Comparison of ENCODE assay signal across 1 cellular context in the genomic region with DNA sequence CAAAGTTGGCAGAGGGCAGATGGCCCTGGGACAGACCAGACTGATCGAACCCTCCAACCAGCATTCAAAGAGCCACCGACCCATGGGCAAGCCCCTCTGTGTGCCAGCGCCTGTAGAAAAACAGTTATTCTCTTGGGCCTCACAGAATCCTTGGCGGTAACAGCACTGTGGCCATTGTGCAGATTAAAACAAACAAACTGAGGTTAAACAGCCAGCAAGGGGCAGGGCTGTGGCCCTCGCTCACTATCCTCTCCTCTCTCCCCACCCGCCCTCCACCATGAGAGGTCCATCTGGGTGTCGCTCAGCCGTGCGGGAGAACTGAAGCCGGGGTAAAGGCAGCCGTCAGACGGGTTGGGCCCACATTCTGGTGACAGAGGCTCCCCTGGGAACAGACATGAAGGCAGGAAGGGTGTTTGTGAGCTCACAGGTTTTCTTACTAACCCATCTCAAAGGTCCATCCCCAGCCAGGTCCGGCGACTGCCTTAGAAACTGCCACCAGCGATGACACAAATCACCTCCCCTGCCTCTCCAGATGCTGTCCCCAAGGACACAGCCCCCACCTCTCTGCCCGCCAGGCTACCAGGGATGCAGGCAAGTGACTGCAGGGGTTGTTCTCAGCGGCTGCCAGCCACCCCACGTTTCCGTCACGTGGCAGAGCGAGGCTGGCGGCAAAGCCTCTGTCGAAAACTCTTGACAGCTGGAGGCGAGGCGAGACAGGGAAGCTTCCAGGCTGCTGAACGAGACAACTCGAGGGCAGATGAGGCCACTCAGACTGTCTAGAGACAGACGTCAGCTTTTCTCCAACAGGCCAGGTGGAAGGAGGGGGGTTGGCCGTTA.
TF ChIP-seq lines count a peak whose summit lies in the region.

No MANE protein-coding gene starts in this region.

TF ChIP-seq in K562, 482 proteins besides CTCF, POLR2A, EP300 and RAD21 (continued from another document):
- TF ChIP-seq, protein P1, sequence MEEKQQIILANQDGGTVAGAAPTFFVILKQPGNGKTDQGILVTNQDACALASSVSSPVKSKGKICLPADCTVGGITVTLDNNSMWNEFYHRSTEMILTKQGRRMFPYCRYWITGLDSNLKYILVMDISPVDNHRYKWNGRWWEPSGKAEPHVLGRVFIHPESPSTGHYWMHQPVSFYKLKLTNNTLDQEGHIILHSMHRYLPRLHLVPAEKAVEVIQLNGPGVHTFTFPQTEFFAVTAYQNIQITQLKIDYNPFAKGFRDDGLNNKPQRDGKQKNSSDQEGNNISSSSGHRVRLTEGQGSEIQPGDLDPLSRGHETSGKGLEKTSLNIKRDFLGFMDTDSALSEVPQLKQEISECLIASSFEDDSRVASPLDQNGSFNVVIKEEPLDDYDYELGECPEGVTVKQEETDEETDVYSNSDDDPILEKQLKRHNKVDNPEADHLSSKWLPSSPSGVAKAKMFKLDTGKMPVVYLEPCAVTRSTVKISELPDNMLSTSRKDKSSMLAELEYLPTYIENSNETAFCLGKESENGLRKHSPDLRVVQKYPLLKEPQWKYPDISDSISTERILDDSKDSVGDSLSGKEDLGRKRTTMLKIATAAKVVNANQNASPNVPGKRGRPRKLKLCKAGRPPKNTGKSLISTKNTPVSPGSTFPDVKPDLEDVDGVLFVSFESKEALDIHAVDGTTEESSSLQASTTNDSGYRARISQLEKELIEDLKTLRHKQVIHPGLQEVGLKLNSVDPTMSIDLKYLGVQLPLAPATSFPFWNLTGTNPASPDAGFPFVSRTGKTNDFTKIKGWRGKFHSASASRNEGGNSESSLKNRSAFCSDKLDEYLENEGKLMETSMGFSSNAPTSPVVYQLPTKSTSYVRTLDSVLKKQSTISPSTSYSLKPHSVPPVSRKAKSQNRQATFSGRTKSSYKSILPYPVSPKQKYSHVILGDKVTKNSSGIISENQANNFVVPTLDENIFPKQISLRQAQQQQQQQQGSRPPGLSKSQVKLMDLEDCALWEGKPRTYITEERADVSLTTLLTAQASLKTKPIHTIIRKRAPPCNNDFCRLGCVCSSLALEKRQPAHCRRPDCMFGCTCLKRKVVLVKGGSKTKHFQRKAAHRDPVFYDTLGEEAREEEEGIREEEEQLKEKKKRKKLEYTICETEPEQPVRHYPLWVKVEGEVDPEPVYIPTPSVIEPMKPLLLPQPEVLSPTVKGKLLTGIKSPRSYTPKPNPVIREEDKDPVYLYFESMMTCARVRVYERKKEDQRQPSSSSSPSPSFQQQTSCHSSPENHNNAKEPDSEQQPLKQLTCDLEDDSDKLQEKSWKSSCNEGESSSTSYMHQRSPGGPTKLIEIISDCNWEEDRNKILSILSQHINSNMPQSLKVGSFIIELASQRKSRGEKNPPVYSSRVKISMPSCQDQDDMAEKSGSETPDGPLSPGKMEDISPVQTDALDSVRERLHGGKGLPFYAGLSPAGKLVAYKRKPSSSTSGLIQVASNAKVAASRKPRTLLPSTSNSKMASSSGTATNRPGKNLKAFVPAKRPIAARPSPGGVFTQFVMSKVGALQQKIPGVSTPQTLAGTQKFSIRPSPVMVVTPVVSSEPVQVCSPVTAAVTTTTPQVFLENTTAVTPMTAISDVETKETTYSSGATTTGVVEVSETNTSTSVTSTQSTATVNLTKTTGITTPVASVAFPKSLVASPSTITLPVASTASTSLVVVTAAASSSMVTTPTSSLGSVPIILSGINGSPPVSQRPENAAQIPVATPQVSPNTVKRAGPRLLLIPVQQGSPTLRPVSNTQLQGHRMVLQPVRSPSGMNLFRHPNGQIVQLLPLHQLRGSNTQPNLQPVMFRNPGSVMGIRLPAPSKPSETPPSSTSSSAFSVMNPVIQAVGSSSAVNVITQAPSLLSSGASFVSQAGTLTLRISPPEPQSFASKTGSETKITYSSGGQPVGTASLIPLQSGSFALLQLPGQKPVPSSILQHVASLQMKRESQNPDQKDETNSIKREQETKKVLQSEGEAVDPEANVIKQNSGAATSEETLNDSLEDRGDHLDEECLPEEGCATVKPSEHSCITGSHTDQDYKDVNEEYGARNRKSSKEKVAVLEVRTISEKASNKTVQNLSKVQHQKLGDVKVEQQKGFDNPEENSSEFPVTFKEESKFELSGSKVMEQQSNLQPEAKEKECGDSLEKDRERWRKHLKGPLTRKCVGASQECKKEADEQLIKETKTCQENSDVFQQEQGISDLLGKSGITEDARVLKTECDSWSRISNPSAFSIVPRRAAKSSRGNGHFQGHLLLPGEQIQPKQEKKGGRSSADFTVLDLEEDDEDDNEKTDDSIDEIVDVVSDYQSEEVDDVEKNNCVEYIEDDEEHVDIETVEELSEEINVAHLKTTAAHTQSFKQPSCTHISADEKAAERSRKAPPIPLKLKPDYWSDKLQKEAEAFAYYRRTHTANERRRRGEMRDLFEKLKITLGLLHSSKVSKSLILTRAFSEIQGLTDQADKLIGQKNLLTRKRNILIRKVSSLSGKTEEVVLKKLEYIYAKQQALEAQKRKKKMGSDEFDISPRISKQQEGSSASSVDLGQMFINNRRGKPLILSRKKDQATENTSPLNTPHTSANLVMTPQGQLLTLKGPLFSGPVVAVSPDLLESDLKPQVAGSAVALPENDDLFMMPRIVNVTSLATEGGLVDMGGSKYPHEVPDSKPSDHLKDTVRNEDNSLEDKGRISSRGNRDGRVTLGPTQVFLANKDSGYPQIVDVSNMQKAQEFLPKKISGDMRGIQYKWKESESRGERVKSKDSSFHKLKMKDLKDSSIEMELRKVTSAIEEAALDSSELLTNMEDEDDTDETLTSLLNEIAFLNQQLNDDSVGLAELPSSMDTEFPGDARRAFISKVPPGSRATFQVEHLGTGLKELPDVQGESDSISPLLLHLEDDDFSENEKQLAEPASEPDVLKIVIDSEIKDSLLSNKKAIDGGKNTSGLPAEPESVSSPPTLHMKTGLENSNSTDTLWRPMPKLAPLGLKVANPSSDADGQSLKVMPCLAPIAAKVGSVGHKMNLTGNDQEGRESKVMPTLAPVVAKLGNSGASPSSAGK (IDR thresholded peaks at IDR 0.05): peak; percentile 60
- peak; percentile 77 for TF ChIP-seq L3MBTL2 (IDR thresholded peaks at IDR 0.05)
- TF ChIP-seq RFX1 (IDR thresholded peaks at IDR 0.05): no peak
- TF ChIP-seq, protein P2, sequence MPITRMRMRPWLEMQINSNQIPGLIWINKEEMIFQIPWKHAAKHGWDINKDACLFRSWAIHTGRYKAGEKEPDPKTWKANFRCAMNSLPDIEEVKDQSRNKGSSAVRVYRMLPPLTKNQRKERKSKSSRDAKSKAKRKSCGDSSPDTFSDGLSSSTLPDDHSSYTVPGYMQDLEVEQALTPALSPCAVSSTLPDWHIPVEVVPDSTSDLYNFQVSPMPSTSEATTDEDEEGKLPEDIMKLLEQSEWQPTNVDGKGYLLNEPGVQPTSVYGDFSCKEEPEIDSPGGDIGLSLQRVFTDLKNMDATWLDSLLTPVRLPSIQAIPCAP (CRISPR knock-in tag; IDR thresholded peaks at IDR 0.05; ENCODE audit: borderline replicate concordance): no peak
- TF ChIP-seq, protein P3, sequence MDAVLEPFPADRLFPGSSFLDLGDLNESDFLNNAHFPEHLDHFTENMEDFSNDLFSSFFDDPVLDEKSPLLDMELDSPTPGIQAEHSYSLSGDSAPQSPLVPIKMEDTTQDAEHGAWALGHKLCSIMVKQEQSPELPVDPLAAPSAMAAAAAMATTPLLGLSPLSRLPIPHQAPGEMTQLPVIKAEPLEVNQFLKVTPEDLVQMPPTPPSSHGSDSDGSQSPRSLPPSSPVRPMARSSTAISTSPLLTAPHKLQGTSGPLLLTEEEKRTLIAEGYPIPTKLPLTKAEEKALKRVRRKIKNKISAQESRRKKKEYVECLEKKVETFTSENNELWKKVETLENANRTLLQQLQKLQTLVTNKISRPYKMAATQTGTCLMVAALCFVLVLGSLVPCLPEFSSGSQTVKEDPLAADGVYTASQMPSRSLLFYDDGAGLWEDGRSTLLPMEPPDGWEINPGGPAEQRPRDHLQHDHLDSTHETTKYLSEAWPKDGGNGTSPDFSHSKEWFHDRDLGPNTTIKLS (IDR thresholded peaks at IDR 0.05; ENCODE audit: borderline replicate concordance, low read depth): no peak
- TF ChIP-seq PML (IDR thresholded peaks at IDR 0.05; ENCODE audit: low read length): no peak
- no peak for TF ChIP-seq RFX5 (IDR thresholded peaks at IDR 0.05; ENCODE audit: low read depth, low read length)
- TF ChIP-seq KDM1A (IDR thresholded peaks at IDR 0.05): no peak
- no peak for TF ChIP-seq ZZZ3 (IDR thresholded peaks at IDR 0.05)
- no peak for TF ChIP-seq RBM14 (IDR thresholded peaks at IDR 0.05; ENCODE audit: borderline replicate concordance, insufficient read depth, low read depth, low read length)
- TF ChIP-seq SMAD4 (CRISPR knock-in tag; conservative IDR thresholded peaks at IDR 0.05): 0 out of 2 replicates have a peak, but pooled peaks have one; percentile 17
- no peak for TF ChIP-seq ZNF224 (CRISPR knock-in tag; IDR thresholded peaks at IDR 0.05)
- TF ChIP-seq NFIX (CRISPR knock-in tag; IDR thresholded peaks at IDR 0.05; ENCODE audit: low read depth): no peak
- TF ChIP-seq KAT8 (IDR thresholded peaks at IDR 0.05; ENCODE audit: low read depth): no peak
- TF ChIP-seq STAT5A (IDR thresholded peaks at IDR 0.05; ENCODE audit: borderline replicate concordance, low read length): no peak
- no peak for TF ChIP-seq IRF2 (CRISPR knock-in tag; IDR thresholded peaks at IDR 0.05)
TF ChIP-seq in K562: peak in this region for 6.
